ENCODE assay signal across 1 cellular context in genomic region chr6:138226701-138227315, GRCh38.
TF ChIP-seq lines count a peak whose summit lies in the region.

No MANE protein-coding gene starts in this region.

TF ChIP-seq in HepG2, 621 proteins besides CTCF, POLR2A, EP300 and RAD21 (continued from another document):
- TF ChIP-seq AGO1 (IDR thresholded peaks at IDR 0.05; ENCODE audit: low read depth, low read length, poor library complexity, severe bottlenecking) (no peak), ZNF326 (CRISPR knock-in tag; IDR thresholded peaks at IDR 0.05; ENCODE audit: borderline replicate concordance) (no peak), ZNF280B (CRISPR knock-in tag; IDR thresholded peaks at IDR 0.05; ENCODE audit: borderline replicate concordance) (no peak), CENPBD1 (CRISPR knock-in tag; IDR thresholded peaks at IDR 0.05; ENCODE audit: borderline replicate concordance, low read depth) (no peak), ZBTB14 (CRISPR knock-in tag; IDR thresholded peaks at IDR 0.05) (no peak), ZNF205 (CRISPR knock-in tag; IDR thresholded peaks at IDR 0.05) (0 out of 2 replicates have a peak, but pooled peaks have one; percentile 43), HMGXB3 (CRISPR knock-in tag; IDR thresholded peaks at IDR 0.05; ENCODE audit: borderline replicate concordance) (peak; percentile 71; the same call in 1 of the 2 replicates), MXD4 (CRISPR knock-in tag; IDR thresholded peaks at IDR 0.05) (no peak), HDAC1 (CRISPR knock-in tag; IDR thresholded peaks at IDR 0.05) (no peak), ELK4 (CRISPR knock-in tag; IDR thresholded peaks at IDR 0.05; ENCODE audit: borderline replicate concordance) (no peak), TERF1 (CRISPR knock-in tag; IDR thresholded peaks at IDR 0.05) (no peak), ARNT2 (CRISPR knock-in tag; IDR thresholded peaks at IDR 0.05; ENCODE audit: low read depth) (no peak), ISX (CRISPR knock-in tag; conservative IDR thresholded peaks at IDR 0.05) (no peak), ZNF530 (CRISPR knock-in tag; IDR thresholded peaks at IDR 0.05; ENCODE audit: low read depth) (no peak), KDM1A (CRISPR knock-in tag; IDR thresholded peaks at IDR 0.05) (no peak), MLXIP (CRISPR knock-in tag; IDR thresholded peaks at IDR 0.05; ENCODE audit: borderline replicate concordance) (no peak), NR2F6 (IDR thresholded peaks at IDR 0.05) (no peak), NR2F6 (CRISPR knock-in tag; IDR thresholded peaks at IDR 0.05) (no peak), NFE2L2 (IDR thresholded peaks at IDR 0.05; ENCODE audit: low read length) (no peak), ZNF777 (CRISPR knock-in tag; IDR thresholded peaks at IDR 0.05) (no peak), ZMYM2 (CRISPR knock-in tag; IDR thresholded peaks at IDR 0.05) (peak; percentile 59; the same call in 1 of the 2 replicates), ZNF556 (CRISPR knock-in tag; IDR thresholded peaks at IDR 0.05; ENCODE audit: borderline replicate concordance) (no peak), TFDP2 (CRISPR knock-in tag; IDR thresholded peaks at IDR 0.05) (no peak), GFI1 (CRISPR knock-in tag; IDR thresholded peaks at IDR 0.05; ENCODE audit: borderline replicate concordance) (0 out of 2 replicates have a peak, but pooled peaks have one; percentile 15), ZFP82 (CRISPR knock-in tag; IDR thresholded peaks at IDR 0.05; ENCODE audit: borderline replicate concordance) (no peak), ZNF816 (CRISPR knock-in tag; IDR thresholded peaks at IDR 0.05; ENCODE audit: borderline replicate concordance) (no peak), TEAD3 (CRISPR knock-in tag; optimal IDR thresholded peaks at IDR 0.05; ENCODE audit: borderline replicate concordance) (no peak), DDIT3 (CRISPR knock-in tag; IDR thresholded peaks at IDR 0.05) (no peak), ZNF580 (CRISPR knock-in tag; IDR thresholded peaks at IDR 0.05; ENCODE audit: borderline replicate concordance, low read depth) (0 out of 2 replicates have a peak, but pooled peaks have one; percentile 60), SNRNP70 (IDR thresholded peaks at IDR 0.05; ENCODE audit: low read depth, low read length) (no peak), NFIB (CRISPR knock-in tag; IDR thresholded peaks at IDR 0.05; ENCODE audit: borderline replicate concordance) (0 out of 2 replicates have a peak, but pooled peaks have one; percentile 12), HNF1B (CRISPR knock-in tag; IDR thresholded peaks at IDR 0.05) (no peak), KMT2A (CRISPR knock-in tag; IDR thresholded peaks at IDR 0.05) (no peak), ZNF430 (CRISPR knock-in tag; IDR thresholded peaks at IDR 0.05) (peak; percentile 80), ZMYM4 (CRISPR knock-in tag; IDR thresholded peaks at IDR 0.05) (no peak), SALL2 (CRISPR knock-in tag; IDR thresholded peaks at IDR 0.05) (0 out of 2 replicates have a peak, but pooled peaks have one; percentile 5), PRDM10 (CRISPR knock-in tag; IDR thresholded peaks at IDR 0.05; ENCODE audit: low read depth) (0 out of 2 replicates have a peak, but pooled peaks have one; percentile 8)
